Comparison of ENCODE assay signal across 8 cellular contexts in genomic region chr12:113334786-113335539, GRCh38. TPM values are rescaled to one million over a fixed set of nuclear protein-coding genes. Genes with fewer than 3 reads are reported as not detected.
A peak's percentile ranks its signal among the peaks of the same experiment; 100 is the strongest.
DNase-seq lines count a peak whose midpoint lies in the region; ATAC-seq and TF ChIP-seq lines count a peak whose summit lies in the region.

Gene SLC8B1 (minus strand): TSS chr12:113335109. CDS start chr12:113332878, 2,231 bp downstream.

- BruUV-seq in Calu3 (replicated peaks; lab: Mats Ljungman, UMichigan) = TSS peak; percentile 77

- peak within 1 kb of the TSS; percentile 34 for H3K27ac Mint-ChIP-seq in Calu3 (ENCODE audit: unreplicated experiment)

- TF ChIP-seq CTCF in Calu3 (IDR thresholded peaks at IDR 0.05; ENCODE audit: unreplicated experiment) (no peak), esophagus muscularis mucosa (IDR thresholded peaks at IDR 0.05) (peak in 1 of 3 experiments; percentile 26)

- peaks cover 15% of the 10 kb centered on the region for H3K4me1 Mint-ChIP-seq in Calu3 (ENCODE audit: low read depth, unreplicated experiment)

- peaks cover 22% of the 10 kb centered on the region for H3K36me3 Mint-ChIP-seq in Calu3 (ENCODE audit: insufficient read depth, unreplicated experiment)

- no peaks in the 10 kb centered on the region for H3K9me3 ChIP-seq in esophagus muscularis mucosa

- peaks cover 8% of the 10 kb centered on the region for H3K27me3 Mint-ChIP-seq in Calu3 (ENCODE audit: unreplicated experiment)

- CTCF ChIA-PET in Calu3 (lab: Charles Lee) = interaction anchor here (0.6 to 1.2 kb wide), 3 partner anchors 23 to 412 kb away, joined by 4 to 8 read pairs (median 6); partner anchors contain the start of gene SDSL

- TF ChIP-seq EP300 in esophagus muscularis mucosa (IDR thresholded peaks at IDR 0.05) = no peak

- intact Hi-C loops in Calu3 (cut with micrococcal nuclease; ENCODE audit: unreplicated experiment) (no loop called here), esophagus muscularis mucosa (cut with DNase I) (loop anchor here (2.0 kb wide), 1 partner anchor 26 kb away; no protein-coding TSS in a partner anchor)

- H3K27ac ChIP-seq in esophagus muscularis mucosa (replicated peaks in 1 of 4) = peak within 1 kb of the TSS; percentile 74 to 84 (median 78)

- H3K4me3 ChIP-seq in esophagus muscularis mucosa = peak within 1 kb of the TSS; percentile 66 to 89 (median 72)

- H3K4me1 ChIP-seq in esophagus muscularis mucosa = peaks cover 14 to 36% (median 29%) of the 10 kb centered on the region in 4 donors

- peak; percentile 70 for ATAC-seq in GM19468 (IDR thresholded peaks at IDR 0.05; ENCODE audit: extremely low read depth, unreplicated experiment)

- no peaks in the 10 kb centered on the region for H3K27me3 ChIP-seq in esophagus muscularis mucosa

- peaks cover 5 to 29% (median 21%) of the 10 kb centered on the region in 4 donors for H3K36me3 ChIP-seq in esophagus muscularis mucosa

- H3K4me3 Mint-ChIP-seq in Calu3 (ENCODE audit: low read depth, unreplicated experiment) = peak within 1 kb of the TSS; percentile 93

- DNase-seq in Calu3 = peak; percentile 94
- peak; percentile 69 for DNase-seq in HT1080 (ENCODE audit: low read depth)
- DNase-seq in activated T-cell treated with anti-CD3 and anti-CD28 coated beads, Interleukin-2, amount 50 U/mL, for 48 hours = peak; percentile 96 to 99
- peak; percentile 97 for DNase-seq in esophagus muscularis mucosa (ENCODE audit: extremely low spot score)
- peak; percentile 80 for DNase-seq in myocyte (ENCODE audit: low read depth)
- peak; percentile 84 for DNase-seq in stimulated activated CD8-positive, alpha-beta memory T cell treated with anti-CD3 and anti-CD28 coated beads, Interleukin-7, amount 100 ng/mL, for 24 hours (ENCODE audit: low read depth)

- WGBS in esophagus muscularis mucosa = 0% methylated on average over 43 of the region's 62 CpGs

- peak; percentile 84 for TF ChIP-seq POLR2A in esophagus muscularis mucosa (IDR thresholded peaks at IDR 0.05; ENCODE audit: low read depth)

- no peaks in the 10 kb centered on the region for H3K9me3 Mint-ChIP-seq in Calu3 (ENCODE audit: low read depth, unreplicated experiment)

TF ChIP-seq in PFSK-1, 5 proteins besides CTCF, POLR2A, EP300 and RAD21:
- TF ChIP-seq REST (IDR thresholded peaks at IDR 0.05; ENCODE audit: insufficient read depth in 1 of 2, low read depth in 2 of 2, low read length in 2 of 2) (peak in 1 of 2 experiments; percentile 44; a peak in 1 of 4 replicates), TAF1 (IDR thresholded peaks at IDR 0.05; ENCODE audit: borderline replicate concordance, insufficient read depth, low read length) (0 out of 2 replicates have a peak, but pooled peaks have one; percentile 30), FOXP2 (optimal IDR thresholded peaks at IDR 0.05; ENCODE audit: borderline replicate concordance, extremely low read depth, extremely low read length, insufficient read depth) (peak; percentile 12), SIN3A (IDR thresholded peaks at IDR 0.05; ENCODE audit: borderline replicate concordance, insufficient read depth, low read length) (no peak), POLR2AphosphoS5 (IDR thresholded peaks at IDR 0.05; ENCODE audit: low read depth, low read length) (peak; percentile 93)
TF ChIP-seq in PFSK-1: peak in this region for 4.

RNA-seq across cellular contexts. Expression of gene SLC8B1, which starts in this region (rescaled TPM):
- total RNA-seq in Calu3 (2022) (22.8 and 23.8 TPM in 2 replicates), esophagus muscularis mucosa (10 to 100 TPM; 19.1 to 22.8 (median 19.8) TPM), myocyte (6.2 and 20.2 TPM in 2 replicates)
- 9.2 and 11.8 TPM in 2 replicates for total RNA-seq in HT1080 (2014; rRNA removed; shearing (Covaris generic))
- 16.5 and 16.9 TPM in 2 replicates for polyA plus RNA-seq in HT1080 (2015; cell fraction: cytosol; rRNA removed)
- 36.9 and 39.7 TPM in 2 replicates for polyA plus RNA-seq in HT1080 (2015; cell fraction: nucleus; rRNA removed)
- polyA plus RNA-seq in PFSK-1 (2012; ENCODE audit: insufficient read length, low read depth) = 11.7 TPM
- 16.0 TPM for polyA plus RNA-seq in myocyte (2012)

Comparison
In these comparisons a context has a peak if more than half of its experiments do, and no peak if none do; other contexts are left out.
1. Peak in every context shown above with its lines: DNase-seq, ATAC-seq, H3K4me3 ChIP-seq and H3K27ac ChIP-seq.